9 cellular contexts compared by ENCODE assay signal in genomic region chr14:102020058-102020971, GRCh38. TPM values are rescaled to one million over a fixed set of nuclear protein-coding genes. Genes with fewer than 3 reads are reported as not detected.
A peak's percentile ranks its signal among the peaks of the same experiment; 100 is the strongest.
DNase-seq lines count a peak whose midpoint lies in the region; ATAC-seq and TF ChIP-seq lines count a peak whose summit lies in the region.
"Had no signal": no experiment of that assay in that cellular context is flagged by ENCODE, and none has a peak within 500 bp of the region (broad histone marks: within the 10 kb centered on the region; RNA-seq: fewer than 3 reads in every experiment).

No MANE protein-coding gene starts in this region.

- H3K9me3 ChIP-seq in CD8-positive, alpha-beta memory T cell (ENCODE audit: low read length), result no peaks in the 10 kb centered on the region
- H3K9me3 ChIP-seq in tibial artery (no peaks in the 10 kb centered on the region), right atrium auricular region (no peaks in the 10 kb centered on the region)

- peaks cover 4 to 90% (median 30%) of the 10 kb centered on the region in 3 donors for H3K36me3 Mint-ChIP-seq in CD8-positive, alpha-beta memory T cell

- no peak for ATAC-seq in GM21786 (IDR thresholded peaks at IDR 0.05; ENCODE audit: unreplicated experiment)

- in situ Hi-C loops in astrocyte of the cerebellum (cut with HindIII; ENCODE audit: low sequenced_read_pairs), result no loop called here

- peaks cover 65% of the 10 kb centered on the region for H3K36me3 ChIP-seq in CD8-positive, alpha-beta memory T cell (ENCODE audit: insufficient read depth, low read length)
- H3K36me3 ChIP-seq in tibial artery (peaks cover 98 to 100% (median 99%) of the 10 kb centered on the region in 3 donors), right atrium auricular region (peaks cover 98% of the 10 kb centered on the region)

- peak in 2 of 5 donors; percentile 50 to 77 for DNase-seq in CD8-positive, alpha-beta memory T cell
- peak; percentile 46 to 59 for DNase-seq in SW 1271 (lab: John Stamatoyannopoulos, UW)
- DNase-seq in astrocyte of the cerebellum (ENCODE audit: low read depth), result peak; percentile 86
- DNase-seq in stimulated activated CD4-positive, alpha-beta T cell treated with anti-CD3 and anti-CD28 coated beads, Interleukin-12 subunit alpha, Interleukin-12 subunit beta, amount 100 ng/mL, for 4 hours, result peak; percentile 23
- DNase-seq in NCI-H526 (lab: John Stamatoyannopoulos, UW), result no peak
- DNase-seq in tibial artery, result no peak
- DNase-seq in right atrium auricular region (ENCODE audit: low spot score), result no peak

- TF ChIP-seq CTCF in astrocyte of the cerebellum (IDR thresholded peaks at IDR 0.05; ENCODE audit: low read depth, low read length, missing control alignments), result no peak
- no peak for TF ChIP-seq CTCF in tibial artery (IDR thresholded peaks at IDR 0.05)
- no peak for TF ChIP-seq CTCF in right atrium auricular region (IDR thresholded peaks at IDR 0.05)

- peak overlapping the region in 5 of 8 donors; percentile 48 to 86 (median 75) for H3K27ac Mint-ChIP-seq in CD8-positive, alpha-beta memory T cell
- H3K27ac Mint-ChIP-seq: memory B cell had no signal

- H3K4me1 ChIP-seq in CD8-positive, alpha-beta memory T cell (ENCODE audit: insufficient read depth, low read length), result peaks cover 18% of the 10 kb centered on the region
- H3K4me1 ChIP-seq in tibial artery (no peaks in the 10 kb centered on the region), right atrium auricular region (no peaks in the 10 kb centered on the region)

- H3K4me1 Mint-ChIP-seq in CD8-positive, alpha-beta memory T cell, result peaks cover 10 to 16% (median 14%) of the 10 kb centered on the region in 3 donors
- H3K4me1 Mint-ChIP-seq: memory B cell had no signal

- CTCF ChIA-PET in CD8-positive, alpha-beta memory T cell (lab: Charles Lee), result interaction anchor here (0.6 to 1.7 kb wide), 2 partner anchors 9 to 59 kb away, joined by 3 to 4 read pairs; no protein-coding TSS in a partner anchor

- intact Hi-C loops in tibial artery (cut with DNase I; ENCODE audit: low total_unique reads), result no loop called here

- H3K27ac ChIP-seq in CD8-positive, alpha-beta memory T cell (ENCODE audit: low read depth, low read length), result no peak overlapping the region
- no peak overlapping the region for H3K27ac ChIP-seq in tibial artery
- no peak overlapping the region for H3K27ac ChIP-seq in right atrium auricular region

- H3K27me3 ChIP-seq in CD8-positive, alpha-beta memory T cell (ENCODE audit: insufficient read depth, low read length, poor library complexity, severe bottlenecking), result no peaks in the 10 kb centered on the region
- H3K27me3 ChIP-seq in tibial artery, result no peaks in the 10 kb centered on the region
- no peaks in the 10 kb centered on the region for H3K27me3 ChIP-seq in right atrium auricular region

- H3K9me3 Mint-ChIP-seq in CD8-positive, alpha-beta memory T cell, result no peaks in the 10 kb centered on the region
- H3K9me3 Mint-ChIP-seq: memory B cell had no signal

- H3K4me3 Mint-ChIP-seq in CD8-positive, alpha-beta memory T cell, result peak overlapping the region in 3 of 7 donors; percentile 32 to 55 (median 40)
- H3K4me3 Mint-ChIP-seq: memory B cell had no signal

- H3K4me3 ChIP-seq in CD8-positive, alpha-beta memory T cell (ENCODE audit: low read length), result no peak overlapping the region
- no peak overlapping the region for H3K4me3 ChIP-seq in astrocyte of the cerebellum (ENCODE audit: low read depth, low read length)
- no peak overlapping the region for H3K4me3 ChIP-seq in tibial artery
- H3K4me3 ChIP-seq in right atrium auricular region, result no peak overlapping the region

- no peaks in the 10 kb centered on the region for H3K27me3 Mint-ChIP-seq in CD8-positive, alpha-beta memory T cell
- H3K27me3 Mint-ChIP-seq: memory B cell had no signal

- POLR2A ChIA-PET in CD8-positive, alpha-beta memory T cell (lab: Charles Lee), result no interaction called here

RNA-seq across cellular contexts. Expression of gene DYNC1H1, which starts 55.9 kb away (rescaled TPM):
- 100 to 1,000 TPM; 241 to 249 TPM for total RNA-seq in CD8-positive, alpha-beta memory T cell
- polyA plus RNA-seq in CD8-positive, alpha-beta memory T cell, result 59.7 TPM
- total RNA-seq in right atrium auricular region, result 100 to 1,000 TPM; 388 to 445 TPM

Comparison
In these comparisons a context has a peak if more than half of its experiments do, and no peak if none do; other contexts are left out.
1. DNase-seq: peak in SW 1271 (2 of 2), astrocyte of the cerebellum (single experiment) and stimulated activated CD4-positive, alpha-beta T cell treated with anti-CD3 and anti-CD28 coated beads, Interleukin-12 subunit alpha, Interleukin-12 subunit beta, amount 100 ng/mL, for 4 hours (single experiment); none in NCI-H526 (0 of 2), tibial artery (0 of 2) and right atrium auricular region (single experiment).